In genomic region chr3:160374472-160374871, GRCh38 we compare ENCODE assay signal across 17 cellular contexts. TPM values are rescaled to one million over a fixed set of nuclear protein-coding genes. Genes with fewer than 3 reads are reported as not detected.
DNase-seq lines count a peak whose midpoint lies in the region; ATAC-seq, FAIRE-seq and TF ChIP-seq lines count a peak whose summit lies in the region.
"Had no signal": no experiment of that assay in that cellular context is flagged by ENCODE, and none has a peak within 500 bp of the region (broad histone marks: within the 10 kb centered on the region; RNA-seq: fewer than 3 reads in every experiment).

No MANE protein-coding gene starts in this region.

- no peak overlapping the region for H3K27ac ChIP-seq in heart left ventricle
- H3K27ac ChIP-seq: Peyer's patch had no signal

- WGBS in heart left ventricle, 4 donors = 83 to 93% (median 89%) methylated on average over 2 of the region's 2 CpGs

- TF ChIP-seq CTCF in Caco-2 (IDR thresholded peaks at IDR 0.05; ENCODE audit: insufficient read depth in 1 of 2, low read depth in 1 of 2, low read length in 1 of 2, severe bottlenecking in 1 of 2, unreplicated experiment in 1 of 2) = no peak
- no peak for TF ChIP-seq CTCF in retinal pigment epithelial cell (conservative IDR thresholded peaks at IDR 0.05; ENCODE audit: low read depth, low read length)
- TF ChIP-seq CTCF in heart left ventricle (IDR thresholded peaks at IDR 0.05) = no peak

- H3K9me3 ChIP-seq in Caco-2 (no peaks in the 10 kb centered on the region), heart left ventricle (no peaks in the 10 kb centered on the region)
- H3K9me3 ChIP-seq: BE2C, HAP-1, Peyer's patch had no signal

- DNase-seq in Caco-2 (peak in 1 of 2 experiments; percentile 8), RCC 7860 (ENCODE audit: low spot score) (peak; percentile 60), kidney glomerular epithelial cell (lab: John Stamatoyannopoulos, UW) (peak; percentile 38), retinal pigment epithelial cell (ENCODE audit: low read depth) (peak; percentile 13), heart left ventricle (no peak)
- DNase-seq: BE2C; CD4-positive, alpha-beta memory T cell; Karpas-422; NCI-H1417; NCI-H1930; NCI-H2171 treated with DMSO at 0.1 percent for 48 hours; NCI-H82; Peyer's patch; SHP77 treated with DMSO at 0.1 percent for 48 hours had no signal

- H3K27ac Mint-ChIP-seq in Caco-2 (ENCODE audit: unreplicated experiment) = peak overlapping the region; percentile 22
- H3K27ac Mint-ChIP-seq: CD4-positive, alpha-beta memory T cell had no signal

- H3K36me3 ChIP-seq in Caco-2 (ENCODE audit: control insufficient read depth, insufficient read depth, low read length) (peaks cover 1% of the 10 kb centered on the region; the same call in 1 of the 2 replicates), heart left ventricle (peaks cover 0 to 47% (median 34%) of the 10 kb centered on the region in 9 donors)
- H3K36me3 ChIP-seq: HAP-1, Peyer's patch had no signal

- no peak overlapping the region for H3K4me3 Mint-ChIP-seq in Caco-2 (ENCODE audit: unreplicated experiment)
- H3K4me3 Mint-ChIP-seq: CD4-positive, alpha-beta memory T cell had no signal

- H3K4me1 Mint-ChIP-seq in Caco-2 (ENCODE audit: low read depth, unreplicated experiment) = peaks cover 7% of the 10 kb centered on the region

- POLR2A ChIA-PET in Caco-2 (lab: Charles Lee) = no interaction called here

- CTCF ChIA-PET in Caco-2 (lab: Charles Lee) = no interaction called here

- H3K9me3 Mint-ChIP-seq in Caco-2 (ENCODE audit: unreplicated experiment) = no peaks in the 10 kb centered on the region
- H3K9me3 Mint-ChIP-seq: CD4-positive, alpha-beta memory T cell had no signal

- intact Hi-C loops in Caco-2 (cut with micrococcal nuclease; ENCODE audit: unreplicated experiment) = no loop called here
- intact Hi-C loops in heart left ventricle (cut with DNase I) = no loop called here

- H3K27me3 Mint-ChIP-seq in Caco-2 (ENCODE audit: insufficient read depth, unreplicated experiment) = no peaks in the 10 kb centered on the region
- H3K27me3 Mint-ChIP-seq: CD4-positive, alpha-beta memory T cell had no signal

- TF ChIP-seq POLR2A in heart left ventricle (IDR thresholded peaks at IDR 0.05) = no peak

- ATAC-seq in heart left ventricle (no peak), GM18517 (IDR thresholded peaks at IDR 0.05; ENCODE audit: unreplicated experiment) (no peak), HG02970 (IDR thresholded peaks at IDR 0.05; ENCODE audit: low FRiP score, unreplicated experiment) (no peak)

- H3K4me3 ChIP-seq in Caco-2 (ENCODE audit: low read depth, low read length) (no peak overlapping the region), retinal pigment epithelial cell (ENCODE audit: low read length) (no peak overlapping the region), heart left ventricle (no peak overlapping the region)
- H3K4me3 ChIP-seq: HAP-1, Peyer's patch had no signal

- H3K4me1 ChIP-seq in Caco-2 = 0 out of 2 replicates have a peak, but pooled peaks cover 11% of the 10 kb centered on the region
- H3K4me1 ChIP-seq in heart left ventricle = no peaks in the 10 kb centered on the region
- H3K4me1 ChIP-seq: BE2C, HAP-1, Peyer's patch had no signal

- H3K36me3 Mint-ChIP-seq in Caco-2 (ENCODE audit: insufficient read depth, unreplicated experiment) = peaks cover 10% of the 10 kb centered on the region

- H3K27me3 ChIP-seq in Caco-2 (replicated peaks; ENCODE audit: control insufficient read depth, insufficient read depth, low read length) (no peaks in the 10 kb centered on the region), heart left ventricle (no peaks in the 10 kb centered on the region)
- H3K27me3 ChIP-seq: BE2C, Peyer's patch had no signal

- peak; percentile 94 for FAIRE-seq in RCC 7860 (lab: Jason Lieb, UNC)

- BruUV-seq in Caco-2 (replicated peaks; lab: Mats Ljungman, UMichigan) = no TSS peak

RNA-seq across cellular contexts. Expression of gene IFT80, which starts 24.6 kb away (rescaled TPM):
- 19.3 and 24.9 TPM in 2 replicates for total RNA-seq in Caco-2 (2022)
- total RNA-seq in heart left ventricle = 10 to 100 TPM in 6 of 9 donors, 1 to 10 TPM in 3; 6.8 to 18.6 (median 10.6) TPM
- polyA plus RNA-seq in heart left ventricle = 1 to 10 TPM; 6.2 to 6.4 TPM

RNA-seq across cellular contexts. Expression of gene SMC4, which starts 25.0 kb away (rescaled TPM):
- total RNA-seq in Caco-2 (2022) (133 and 136 TPM in 2 replicates), heart left ventricle (10 to 100 TPM; 15.1 to 27.3 (median 18.4) TPM)
- 10 to 100 TPM; 14.0 to 18.7 TPM for polyA plus RNA-seq in heart left ventricle

Comparison
In these comparisons a context has a peak if more than half of its experiments do, and no peak if none do; other contexts are left out.
1. DNase-seq: peak in RCC 7860 (single experiment), kidney glomerular epithelial cell (single experiment) and retinal pigment epithelial cell (single experiment); none in heart left ventricle (0 of 5).